ENCODE assay signal across 17 cellular contexts in genomic region chr5:32126691-32127090, GRCh38.
"Had no signal": no experiment of that assay in that cellular context is flagged by ENCODE, and none has a peak within 500 bp of the region (broad histone marks: within the 10 kb centered on the region; RNA-seq: fewer than 3 reads in every experiment).

No MANE protein-coding gene starts in this region.

- H3K9me3 Mint-ChIP-seq: activated CD4-positive, alpha-beta T cell treated with anti-CD3 and anti-CD28 coated beads, Interleukin-2, amount 10 ng/mL, durations not matched to agents 7 days and 5 days; activated naive CD4-positive, alpha-beta T cell treated with anti-CD3 and anti-CD28 coated beads for 36 hours; activated T-helper 2 cell treated with anti-CD3 and anti-CD28 coated beads, Interferon-gamma antibody, Interleukin-2, Interleukin-4, amounts not matched to agents 10 μg/mL and 5 μg/mL and 100 μg/mL, durations not matched to agents 14 hours and 24 hours and 36 hours; nephron progenitor cell had no signal

- H3K27me3 Mint-ChIP-seq: activated CD4-positive, alpha-beta T cell treated with anti-CD3 and anti-CD28 coated beads, Interleukin-2, amount 10 ng/mL, durations not matched to agents 7 days and 5 days; progenitor cell of endocrine pancreas had no signal

- H3K27me3 ChIP-seq: SJSA1 had no signal

- H3K4me3 Mint-ChIP-seq: activated CD4-positive, alpha-beta T cell treated with anti-CD3 and anti-CD28 coated beads, Interleukin-2, amount 10 ng/mL, durations not matched to agents 7 days and 5 days; activated naive CD4-positive, alpha-beta T cell treated with anti-CD3 and anti-CD28 coated beads for 36 hours; nephron progenitor cell had no signal

- H3K27ac Mint-ChIP-seq: activated CD4-positive, alpha-beta T cell treated with anti-CD3 and anti-CD28 coated beads, Interleukin-2, amount 10 ng/mL, durations not matched to agents 7 days and 5 days; activated naive CD4-positive, alpha-beta T cell treated with anti-CD3 and anti-CD28 coated beads for 36 hours; activated T-helper 2 cell treated with anti-CD3 and anti-CD28 coated beads, Interferon-gamma antibody, Interleukin-2, Interleukin-4, amounts not matched to agents 10 μg/mL and 5 μg/mL and 100 μg/mL, durations not matched to agents 14 hours and 24 hours and 36 hours; nephron progenitor cell; progenitor cell of endocrine pancreas had no signal

- H3K4me1 ChIP-seq: SJSA1 had no signal

- ATAC-seq: right cardiac atrium; stimulated activated naive CD8-positive, alpha-beta T cell treated with anti-CD3 and anti-CD28 coated beads, Interleukin-15, Interleukin-2, amounts not matched to agents 100 U/mL and 50 U/mL, for 24 hours had no signal

- DNase-seq: activated CD4-positive, alpha-beta T cell treated with anti-CD3 and anti-CD28 coated beads, Interleukin-2, amount 10 ng/mL, durations not matched to agents 7 days and 5 days; activated CD4-positive, CD25-positive, alpha-beta regulatory T cell; activated naive CD4-positive, alpha-beta T cell treated with anti-CD3 and anti-CD28 coated beads for 36 hours; activated T-cell treated with anti-CD3 and anti-CD28 coated beads for 4 hours; caudate nucleus; cortex of kidney; effector CD8-positive, alpha-beta T cell; islet precursor cell; mesendoderm; nephron progenitor cell; occipital lobe; right cardiac atrium; stimulated activated naive CD8-positive, alpha-beta T cell treated with anti-CD3 and anti-CD28 coated beads, Interleukin-15, Interleukin-2, amounts not matched to agents 100 U/mL and 50 U/mL, for 24 hours had no signal

- H3K27ac ChIP-seq: SJSA1 had no signal

- H3K9me3 ChIP-seq: SJSA1 had no signal

- H3K4me3 ChIP-seq: SJSA1 had no signal

- FAIRE-seq: TTC549 had no signal
